Comparison of ENCODE assay signal across 8 cellular contexts in genomic region chr3:12662593-12663310, GRCh38. TPM values are rescaled to one million over a fixed set of nuclear protein-coding genes. Genes with fewer than 3 reads are reported as not detected.
DNase-seq lines count a peak whose midpoint lies in the region; ATAC-seq and TF ChIP-seq lines count a peak whose summit lies in the region.

No MANE protein-coding gene starts in this region.

- in situ Hi-C loops in ACHN (cut with HindIII; ENCODE audit: low pct_ligation_motif_present, low pct_unique_long_range_greater_than_20kb, low sequenced_read_pairs) = no loop called here
- in situ Hi-C loops in HAP-1 (cut with MboI; ENCODE audit: low sequenced_read_pairs) = no loop called here

- no peaks in the 10 kb centered on the region; the same call in 1 of the 2 replicates for H3K36me3 ChIP-seq in HAP-1 (replicated peaks)

- no peaks in the 10 kb centered on the region for H3K27me3 ChIP-seq in HAP-1 (ENCODE audit: low read depth)

- ATAC-seq in HG03280 (IDR thresholded peaks at IDR 0.05; ENCODE audit: unreplicated experiment) = no peak

- peaks cover 36% of the 10 kb centered on the region for H3K4me1 ChIP-seq in HAP-1

- DNase-seq in ACHN = peak; percentile 24
- peak; percentile 50 to 63 for DNase-seq in HAP-1 (ENCODE audit: low spot score in 2 of 2)
- DNase-seq in SK-N-DZ (ENCODE audit: low spot score) = peak; percentile 36
- peak in 30 of 56 donors; percentile 4 to 65 (median 38) for DNase-seq in amygdala (lab: John Stamatoyannopoulos, UW)
- DNase-seq in hypothalamus (lab: John Stamatoyannopoulos, UW) = peak in 33 of 51 donors; percentile 8 to 77 (median 29)
- DNase-seq in retinal pigment epithelial cell (ENCODE audit: low read depth) = no peak
- no peak for DNase-seq in H4 (ENCODE audit: low spot score)

- no peaks in the 10 kb centered on the region for H3K9me3 ChIP-seq in HAP-1

- no peak for TF ChIP-seq CTCF in retinal pigment epithelial cell (conservative IDR thresholded peaks at IDR 0.05; ENCODE audit: low read depth, low read length)

- H3K4me3 ChIP-seq in HAP-1 (peak overlapping the region; percentile 95), retinal pigment epithelial cell (ENCODE audit: low read length) (peak overlapping the region; percentile 98)

RNA-seq across cellular contexts. Expression of gene RAF1, which starts 1.2 kb away (rescaled TPM):
- 141 and 146 TPM in 2 replicates for polyA plus RNA-seq in SK-N-DZ (2014; cell fraction: cytosol; rRNA removed)
- 241 and 267 TPM in 2 replicates for polyA plus RNA-seq in SK-N-DZ (2014; cell fraction: nucleus; rRNA removed)
- total RNA-seq in H4 (2014; rRNA removed; shearing (Covaris generic)) = 81.5 and 89.2 TPM in 2 replicates

Comparison
In these comparisons a context has a peak if more than half of its experiments do, and no peak if none do; other contexts are left out.
1. DNase-seq: peak in ACHN (single experiment), HAP-1 (2 of 2), SK-N-DZ (single experiment), amygdala (30 of 56) and hypothalamus (33 of 51); none in retinal pigment epithelial cell (single experiment) and H4 (single experiment).